8 cellular contexts compared by ENCODE assay signal in the genomic region with DNA sequence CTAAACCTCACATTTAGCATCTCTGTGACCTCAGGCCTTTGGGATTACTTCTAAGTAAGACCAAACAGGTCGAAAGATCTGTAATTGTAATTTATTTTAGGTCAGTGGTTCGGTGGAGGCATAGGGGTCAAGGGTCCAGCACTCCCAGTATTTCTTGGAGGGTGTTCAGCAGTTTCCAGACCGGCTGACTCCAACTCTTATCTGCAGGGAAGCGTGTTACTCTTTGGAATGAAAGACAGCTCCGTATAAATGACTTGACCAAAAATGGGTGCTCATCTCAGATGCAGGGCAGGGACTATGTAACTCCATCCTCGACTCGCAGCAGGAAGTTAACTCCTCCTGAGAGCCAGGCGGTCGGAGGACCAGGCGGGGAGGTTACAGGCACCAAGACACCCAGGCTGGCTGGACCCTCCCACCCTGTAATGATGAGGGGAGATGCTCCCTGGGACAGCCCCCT. TPM values are rescaled to one million over a fixed set of nuclear protein-coding genes. Genes with fewer than 3 reads are reported as not detected.
A peak's percentile ranks its signal among the peaks of the same experiment; 100 is the strongest.
DNase-seq lines count a peak whose midpoint lies in the region; ATAC-seq and TF ChIP-seq lines count a peak whose summit lies in the region.

No MANE protein-coding gene starts in this region.

- no peak for TF ChIP-seq CTCF in glutamatergic neuron (IDR thresholded peaks at IDR 0.05; ENCODE audit: partially characterized antibody, unreplicated experiment)

- POLR2A ChIA-PET in T-cell (lab: Charles Lee), result interaction anchor here (0.5 to 0.6 kb wide), 2 partner anchors 24 to 782 kb away, joined by 3 read pairs; partner anchors contain the start of gene RFK (in 1 of the 2)

- in situ Hi-C loops in HAP-1 (cut with MboI; ENCODE audit: low sequenced_read_pairs), result no loop called here

- H3K36me3 ChIP-seq in HAP-1 (replicated peaks), result no peaks in the 10 kb centered on the region

- CTCF ChIA-PET in T-cell (lab: Charles Lee), result interaction anchor here (0.5 to 3.3 kb wide), 7 partner anchors 10 to 1176 kb away, joined by 3 to 21 read pairs (median 4); partner anchors contain the start of gene RFK (in 1 of the 2)

- H3K36me3 Mint-ChIP-seq in T-cell (no peaks in the 10 kb centered on the region), glutamatergic neuron (ENCODE audit: unreplicated experiment) (no peaks in the 10 kb centered on the region)

- H3K4me3 Mint-ChIP-seq in T-cell (peak overlapping the region; percentile 95 to 97 (median 97)), glutamatergic neuron (ENCODE audit: unreplicated experiment) (peak overlapping the region; percentile 92)

- H3K9me3 Mint-ChIP-seq in T-cell (no peaks in the 10 kb centered on the region), glutamatergic neuron (ENCODE audit: unreplicated experiment) (peaks cover 7% of the 10 kb centered on the region)

- H3K27me3 ChIP-seq in HAP-1 (ENCODE audit: low read depth), result no peaks in the 10 kb centered on the region

- peak overlapping the region; percentile 93 to 94 for H3K27ac Mint-ChIP-seq in T-cell
- peak overlapping the region; percentile 66 for H3K27ac Mint-ChIP-seq in glutamatergic neuron (ENCODE audit: unreplicated experiment)

- DNase-seq in HAP-1 (ENCODE audit: low spot score in 2 of 2), result no peak
- DNase-seq in T-cell, result no peak
- no peak for DNase-seq in glutamatergic neuron
- DNase-seq in NCI-H345 (lab: John Stamatoyannopoulos, UW), result no peak
- no peak for DNase-seq in mesenteric fat pad (ENCODE audit: low spot score)
- DNase-seq in NCI-H1417 treated with DMSO at 0.1 percent for 48 hours (lab: John Stamatoyannopoulos, UW), result no peak

- peak overlapping the region; percentile 83 for H3K4me3 ChIP-seq in HAP-1
- peak overlapping the region; percentile 61 to 95 (median 84) for H3K4me3 ChIP-seq in skin epidermis

- ATAC-seq in T-cell (replicated peaks in 1 of 4) (no peak), HG03159 (IDR thresholded peaks at IDR 0.05; ENCODE audit: unreplicated experiment) (no peak)

- peaks cover 32 to 35% (median 33%) of the 10 kb centered on the region in 3 donors for H3K4me1 Mint-ChIP-seq in T-cell
- H3K4me1 Mint-ChIP-seq in glutamatergic neuron (ENCODE audit: low read depth, unreplicated experiment), result peaks cover 5% of the 10 kb centered on the region

- H3K9me3 ChIP-seq in HAP-1, result no peaks in the 10 kb centered on the region

- H3K4me1 ChIP-seq in HAP-1, result peaks cover 12% of the 10 kb centered on the region

- no peaks in the 10 kb centered on the region for H3K27me3 Mint-ChIP-seq in T-cell
- peaks cover 3% of the 10 kb centered on the region for H3K27me3 Mint-ChIP-seq in glutamatergic neuron (ENCODE audit: unreplicated experiment)

- peak overlapping the region in 17 of 21 experiments; percentile 3 to 88 (median 76) for H3K27ac ChIP-seq in skin epidermis

RNA-seq across cellular contexts. Expression of gene VPS13A, which starts 0.6 kb away (rescaled TPM):
- total RNA-seq in T-cell, result 10 to 100 TPM; 32.1 to 49.3 (median 36.5) TPM
- total RNA-seq in glutamatergic neuron (ENCODE audit: unreplicated experiment), result 43.2 TPM
- 26.8 TPM for total RNA-seq in mesenteric fat pad
